ENCODE assay signal across 10 cellular contexts in the genomic region with DNA sequence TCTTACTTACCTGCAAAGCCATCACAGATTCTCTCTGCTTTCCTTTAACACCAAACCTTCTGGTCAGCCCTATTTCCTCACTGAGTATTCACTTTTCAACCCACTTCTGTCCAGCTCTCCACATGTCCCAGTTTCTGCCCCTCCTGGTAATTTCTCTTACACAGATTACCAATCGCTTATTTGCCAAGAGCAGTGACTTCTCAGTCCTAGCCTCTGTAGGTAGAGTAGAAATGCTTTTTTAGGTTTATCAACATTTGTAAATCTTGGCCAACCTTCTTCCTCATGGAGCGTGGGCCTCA. TPM values are rescaled to one million over a fixed set of nuclear protein-coding genes. Genes with fewer than 3 reads are reported as not detected.
A peak's percentile ranks its signal among the peaks of the same experiment; 100 is the strongest.
DNase-seq lines count a peak whose midpoint lies in the region; ATAC-seq and TF ChIP-seq lines count a peak whose summit lies in the region.
"Had no signal": no experiment of that assay in that cellular context is flagged by ENCODE, and none has a peak within 500 bp of the region (broad histone marks: within the 10 kb centered on the region; RNA-seq: fewer than 3 reads in every experiment).

No MANE protein-coding gene starts in this region.

- H3K4me3 Mint-ChIP-seq in activated CD8-positive, alpha-beta memory T cell treated with anti-CD3 and anti-CD28 coated beads, Interleukin-2, amount 10 ng/mL, durations not matched to agents 7 days and 5 days: no peak overlapping the region

- H3K4me1 ChIP-seq in PC-3 (ENCODE audit: insufficient read depth, low read length) (peaks cover 15% of the 10 kb centered on the region), body of pancreas (no peaks in the 10 kb centered on the region), gastrocnemius medialis (peaks cover 9 to 16% of the 10 kb centered on the region in 2 donors)

- no TSS peak for BruUV-seq in PC-3 (replicated peaks; lab: Mats Ljungman, UMichigan)

- no peak for DNase-seq in activated CD8-positive, alpha-beta memory T cell treated with anti-CD3 and anti-CD28 coated beads, Interleukin-2, amount 10 ng/mL, durations not matched to agents 7 days and 5 days
- no peak for DNase-seq in activated CD8-positive, alpha-beta memory T cell treated with anti-CD3 and anti-CD28 coated beads for 24 hours
- DNase-seq in PC-3: no peak
- no peak for DNase-seq in body of pancreas
- DNase-seq in gastrocnemius medialis: no peak
- DNase-seq in AG08395 (ENCODE audit: low spot score): no peak
- no peak for DNase-seq in activated CD4-positive, CD25-positive, alpha-beta regulatory T cell treated with anti-CD3 and anti-CD28 coated beads, Interleukin-2, amount 50 U/mL, for 72 hours
- DNase-seq in LoVo (ENCODE audit: low spot score): no peak
- DNase-seq: activated CD4-positive, CD25-positive, alpha-beta regulatory T cell; stimulated activated CD4-positive, alpha-beta T cell treated with anti-CD3 and anti-CD28 coated beads, Interleukin-4, amount 100 ng/mL, for 1 hour had no signal

- H3K9ac ChIP-seq in PC-3 (ENCODE audit: low read length): no peak overlapping the region

- 66 to 73% methylated on average over 2 of the region's 2 CpGs for WGBS in body of pancreas, 2 donors

- TF ChIP-seq POLR2A in body of pancreas (IDR thresholded peaks at IDR 0.05): no peak
- no peak for TF ChIP-seq POLR2A in gastrocnemius medialis (IDR thresholded peaks at IDR 0.05)

- H3K4me3 ChIP-seq in PC-3 (ENCODE audit: low read length) (no peak overlapping the region), body of pancreas (no peak overlapping the region), gastrocnemius medialis (no peak overlapping the region)

- CTCF ChIA-PET in activated CD8-positive, alpha-beta memory T cell treated with anti-CD3 and anti-CD28 coated beads, Interleukin-2, amount 10 ng/mL, durations not matched to agents 7 days and 5 days (lab: Charles Lee): interaction anchor here (0.8 to 3.6 kb wide), 10 partner anchors 9 to 168 kb away, joined by 3 to 14 read pairs (median 3); no protein-coding TSS in a partner anchor
- CTCF ChIA-PET in PC-3 (lab: Charles Lee): interaction anchor here (0.5 kb wide), 1 partner anchor 35 kb away, joined by 3 read pairs; no protein-coding TSS in a partner anchor

- no peaks in the 10 kb centered on the region for H3F3A ChIP-seq in PC-3 (ENCODE audit: low read length, unreplicated experiment)

- POLR2A ChIA-PET in PC-3 (lab: Charles Lee; ENCODE audit: unreplicated experiment): no interaction called here

- H3K36me3 Mint-ChIP-seq in activated CD8-positive, alpha-beta memory T cell treated with anti-CD3 and anti-CD28 coated beads, Interleukin-2, amount 10 ng/mL, durations not matched to agents 7 days and 5 days: peaks cover 12% of the 10 kb centered on the region

- H3K27ac ChIP-seq in PC-3 (ENCODE audit: low read length): no peak overlapping the region
- H3K27ac ChIP-seq in body of pancreas: no peak overlapping the region
- no peak overlapping the region for H3K27ac ChIP-seq in gastrocnemius medialis

- intact Hi-C loops in PC-3 (cut with micrococcal nuclease): loop anchor here (1.0 to 2.0 kb wide), 4 partner anchors 52 to 116 kb away; no protein-coding TSS in a partner anchor
- intact Hi-C loops in body of pancreas (cut with DNase I): loop anchor here (10.0 kb wide), 1 partner anchor 114 kb away; no protein-coding TSS in a partner anchor
- intact Hi-C loops in gastrocnemius medialis (cut with DNase I; ENCODE audit: low total_unique reads): loop anchor here (1.0 to 10.0 kb wide), 3 partner anchors 76 to 166 kb away; no protein-coding TSS in a partner anchor

- in situ Hi-C loops in gastrocnemius medialis (cut with MboI; ENCODE audit: low sequenced_read_pairs in 4 of 4): loop anchor here in 3 of 4 donors (5.0 to 10.0 kb wide), 2 partner anchors 112 to 114 kb away; no protein-coding TSS in a partner anchor

- no peak overlapping the region for H3K4me2 ChIP-seq in PC-3 (ENCODE audit: low read length)

- H3K79me2 ChIP-seq in PC-3 (ENCODE audit: low read length): no peaks in the 10 kb centered on the region

- H3K27ac Mint-ChIP-seq in activated CD8-positive, alpha-beta memory T cell treated with anti-CD3 and anti-CD28 coated beads, Interleukin-2, amount 10 ng/mL, durations not matched to agents 7 days and 5 days: peak overlapping the region; percentile 62

- no peaks in the 10 kb centered on the region for H3K9me3 ChIP-seq in PC-3 (ENCODE audit: low read length)
- H3K9me3 ChIP-seq in body of pancreas: no peaks in the 10 kb centered on the region
- no peaks in the 10 kb centered on the region for H3K9me3 ChIP-seq in gastrocnemius medialis

- H2AFZ ChIP-seq in PC-3 (ENCODE audit: low read length): no peak overlapping the region

- H3K4me1 Mint-ChIP-seq in activated CD8-positive, alpha-beta memory T cell treated with anti-CD3 and anti-CD28 coated beads, Interleukin-2, amount 10 ng/mL, durations not matched to agents 7 days and 5 days: peaks cover 61% of the 10 kb centered on the region

- peak; percentile 14 for ATAC-seq in activated CD8-positive, alpha-beta memory T cell treated with anti-CD3 and anti-CD28 coated beads, Interleukin-2, amount 10 ng/mL, durations not matched to agents 7 days and 5 days
- ATAC-seq in PC-3 (no peak), body of pancreas (peak; percentile 9), gastrocnemius medialis (peak; percentile 7 to 11)

- H3K9me3 Mint-ChIP-seq in activated CD8-positive, alpha-beta memory T cell treated with anti-CD3 and anti-CD28 coated beads, Interleukin-2, amount 10 ng/mL, durations not matched to agents 7 days and 5 days (ENCODE audit: low read depth): no peaks in the 10 kb centered on the region

- H4K20me1 ChIP-seq in PC-3 (ENCODE audit: low read length): no peaks in the 10 kb centered on the region

- 0 out of 2 replicates have a peak, but pooled peaks have one; percentile 23 for TF ChIP-seq CTCF in PC-3 (conservative IDR thresholded peaks at IDR 0.05; ENCODE audit: low read depth, low read length)
- TF ChIP-seq CTCF in body of pancreas (IDR thresholded peaks at IDR 0.05): peak in 1 of 7 experiments; percentile 9
- TF ChIP-seq CTCF in gastrocnemius medialis (IDR thresholded peaks at IDR 0.05 in 4 of 5, conservative IDR thresholded peaks at IDR 0.05 in 1 of 5): no peak

- H3K9me2 ChIP-seq in PC-3 (replicated peaks; ENCODE audit: low read length): no peaks in the 10 kb centered on the region

- H3K27me3 Mint-ChIP-seq in activated CD8-positive, alpha-beta memory T cell treated with anti-CD3 and anti-CD28 coated beads, Interleukin-2, amount 10 ng/mL, durations not matched to agents 7 days and 5 days: no peaks in the 10 kb centered on the region

- no peaks in the 10 kb centered on the region for H3K27me3 ChIP-seq in PC-3 (ENCODE audit: low read length)
- no peaks in the 10 kb centered on the region for H3K27me3 ChIP-seq in body of pancreas
- no peaks in the 10 kb centered on the region for H3K27me3 ChIP-seq in gastrocnemius medialis

- H3K36me3 ChIP-seq in PC-3 (ENCODE audit: low read depth, low read length) (no peaks in the 10 kb centered on the region), body of pancreas (replicated peaks in 1 of 2; ENCODE audit: insufficient read depth in 1 of 2, low read depth in 2 of 2) (peaks cover 0 to 1% of the 10 kb centered on the region in 2 donors), gastrocnemius medialis (no peaks in the 10 kb centered on the region)

RNA-seq across cellular contexts. Expression of a gene that starts 33.6 kb away (rescaled TPM):
- 10 to 100 TPM; 43.5 to 44.3 TPM for total RNA-seq in activated CD8-positive, alpha-beta memory T cell treated with anti-CD3 and anti-CD28 coated beads, Interleukin-2, amount 10 ng/mL, durations not matched to agents 7 days and 5 days
- total RNA-seq in PC-3 (2014; rRNA removed) (3.4 and 4.3 TPM in 2 replicates), body of pancreas (1 to 10 TPM; 3.4 to 4.6 TPM), gastrocnemius medialis (1 to 10 TPM; 2.9 to 5.8 (median 4.1) TPM)
